16 cellular contexts compared by ENCODE assay signal in the genomic region with DNA sequence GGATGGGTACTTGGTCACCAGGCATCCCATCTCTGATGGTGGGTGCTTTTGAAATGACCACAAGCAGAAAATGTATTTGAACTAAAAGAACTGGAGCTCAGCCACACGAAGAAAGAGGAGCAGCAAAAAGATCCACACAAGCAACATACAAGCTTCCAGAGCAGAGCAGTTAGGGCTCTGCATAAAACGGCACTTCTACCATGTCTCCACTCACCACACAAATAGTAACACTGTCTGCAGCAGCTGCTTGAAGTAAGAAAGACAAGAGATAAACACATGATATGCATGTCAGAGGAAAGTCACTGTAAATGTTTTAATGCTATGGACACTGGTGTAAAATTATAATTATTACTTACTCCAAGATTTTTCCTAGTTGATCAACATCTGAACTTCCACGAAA.
DNase-seq lines count a peak whose midpoint lies in the region; ATAC-seq and TF ChIP-seq lines count a peak whose summit lies in the region.
"Had no signal": no experiment of that assay in that cellular context is flagged by ENCODE, and none has a peak within 500 bp of the region (broad histone marks: within the 10 kb centered on the region; RNA-seq: fewer than 3 reads in every experiment).

No MANE protein-coding gene starts in this region.

- TF ChIP-seq CTCF in OCI-LY1 (IDR thresholded peaks at IDR 0.05; ENCODE audit: low read length) = no peak

- ATAC-seq in HG03025 (IDR thresholded peaks at IDR 0.05; ENCODE audit: low FRiP score, unreplicated experiment) (no peak), HG03045 (IDR thresholded peaks at IDR 0.05; ENCODE audit: unreplicated experiment) (no peak)

- H3K36me3 ChIP-seq in BLaER1 treated with 17β-estradiol and CSF1 and Interleukin-3, amounts not matched to agents 10 nM and 100 nM = peaks cover 0 to 13% (median 5%) of the 10 kb centered on the region in 11 experiments; a peak in 9 of 22 replicates
- peaks cover 14% of the 10 kb centered on the region; the same call in 1 of the 2 replicates for H3K36me3 ChIP-seq in OCI-LY1 (ENCODE audit: insufficient read depth, low read length)
- H3K36me3 ChIP-seq: thyroid gland had no signal

- H3K9me2 ChIP-seq in OCI-LY1 (ENCODE audit: low read depth, low read length) = no peaks in the 10 kb centered on the region

- no peaks in the 10 kb centered on the region for H3K27me3 ChIP-seq in BLaER1 treated with 17β-estradiol and CSF1 and Interleukin-3, amounts not matched to agents 10 nM and 100 nM
- no peaks in the 10 kb centered on the region for H3K27me3 ChIP-seq in OCI-LY1 (ENCODE audit: insufficient read depth, low read length)
- H3K27me3 ChIP-seq: esophagus muscularis mucosa, thyroid gland had no signal

- H4K20me1 ChIP-seq in BLaER1 treated with 17β-estradiol and CSF1 and Interleukin-3, amounts not matched to agents 10 nM and 100 nM = no peaks in the 10 kb centered on the region
- no peaks in the 10 kb centered on the region for H4K20me1 ChIP-seq in OCI-LY1 (ENCODE audit: insufficient read depth, low read length)

- H3K4me2 ChIP-seq in BLaER1 treated with 17β-estradiol and CSF1 and Interleukin-3, amounts not matched to agents 10 nM and 100 nM = peak overlapping the region in 10 of 11 experiments; percentile 6 to 79 (median 62); a peak in 17 of 22 replicates
- no peak overlapping the region for H3K4me2 ChIP-seq in OCI-LY1 (ENCODE audit: low read length)

- H3K9me3 ChIP-seq in BLaER1 treated with 17β-estradiol and CSF1 and Interleukin-3, amounts not matched to agents 10 nM and 100 nM (replicated peaks in 1 of 11) = peaks cover 0 to 16% (median 12%) of the 10 kb centered on the region in 11 experiments; a peak in 16 of 22 replicates
- peaks cover 5% of the 10 kb centered on the region for H3K9me3 ChIP-seq in OCI-LY1 (ENCODE audit: low read length)
- H3K9me3 ChIP-seq: esophagus muscularis mucosa, thyroid gland had no signal

- H3K4me1 ChIP-seq in BLaER1 treated with 17β-estradiol and CSF1 and Interleukin-3, amounts not matched to agents 10 nM and 100 nM = peaks cover 27 to 51% (median 37%) of the 10 kb centered on the region in 10 experiments
- H3K4me1 ChIP-seq in OCI-LY1 (ENCODE audit: insufficient read depth, low read length, severe bottlenecking) = peaks cover 19% of the 10 kb centered on the region
- H3K4me1 ChIP-seq: thyroid gland had no signal

- H2AFZ ChIP-seq in OCI-LY1 (ENCODE audit: low read length) = no peak overlapping the region

- no peaks in the 10 kb centered on the region for H3F3A ChIP-seq in OCI-LY1 (ENCODE audit: insufficient read depth, low read length)

- H3K79me2 ChIP-seq in OCI-LY1 (ENCODE audit: insufficient read depth, low read length) = no peaks in the 10 kb centered on the region

- H3K27ac ChIP-seq in BLaER1 treated with 17β-estradiol and CSF1 and Interleukin-3, amounts not matched to agents 10 nM and 100 nM = peak overlapping the region in 6 of 11 experiments; percentile 9 to 75 (median 62); a peak in 5 of 22 replicates
- H3K27ac ChIP-seq in OCI-LY1 (ENCODE audit: low read depth, low read length, poor library complexity, severe bottlenecking) = peak overlapping the region; percentile 55
- peak overlapping the region; percentile 74 for H3K27ac ChIP-seq in epithelial cell of prostate
- H3K27ac ChIP-seq: thyroid gland had no signal

- no peak overlapping the region for H3K4me3 ChIP-seq in BLaER1 treated with 17β-estradiol and CSF1 and Interleukin-3, amounts not matched to agents 10 nM and 100 nM
- H3K4me3 ChIP-seq in GM08714 (ENCODE audit: low read length) (peak overlapping the region; percentile 47; the same call in 1 of the 2 replicates), OCI-LY1 (ENCODE audit: low read depth, low read length, poor library complexity, severe bottlenecking) (no peak overlapping the region)
- H3K4me3 ChIP-seq: esophagus muscularis mucosa, lung, thyroid gland had no signal

- peak overlapping the region in 2 of 11 experiments; percentile 14 to 25; a peak in 2 of 22 replicates for H3K9ac ChIP-seq in BLaER1 treated with 17β-estradiol and CSF1 and Interleukin-3, amounts not matched to agents 10 nM and 100 nM
- no peak overlapping the region for H3K9ac ChIP-seq in OCI-LY1 (ENCODE audit: low read length)

- DNase-seq in epithelial cell of prostate (ENCODE audit: low read depth, low spot score) (no peak), MV-4-11 (lab: John Stamatoyannopoulos, UW) (no peak)
- DNase-seq in activated effector memory CD4-positive, alpha-beta T cell treated with anti-CD3 and anti-CD28 coated beads, Interleukin-2, amount 50 U/mL, for 16 hours = no peak
- DNase-seq: activated CD4-positive, alpha-beta T cell treated with anti-CD3 and anti-CD28 coated beads, Interleukin-2, amount 50 U/mL, for 4 hours; CD4-positive, alpha-beta T cell; KG1; NCI-H2171; occipital lobe; thyroid gland had no signal
